19 cellular contexts compared by ENCODE assay signal in the genomic region with DNA sequence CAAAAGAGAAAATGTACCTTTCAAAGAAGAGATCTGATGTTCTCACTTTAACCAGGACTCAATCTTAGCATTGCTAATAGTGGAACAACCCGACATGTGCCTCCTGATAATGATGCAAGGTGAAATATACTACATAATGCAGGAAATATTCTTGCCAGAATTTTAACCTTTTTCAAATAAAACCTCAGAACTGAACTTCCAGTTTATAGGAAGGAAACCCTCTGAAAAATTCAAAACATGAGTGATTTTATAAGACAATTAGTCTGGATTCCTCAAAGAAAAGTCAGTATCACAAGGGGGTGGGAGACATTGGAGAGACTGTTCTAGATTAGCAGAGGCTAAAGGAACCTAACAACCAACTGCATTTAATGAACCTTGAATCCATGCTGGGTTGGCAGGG. TPM values are rescaled to one million over a fixed set of nuclear protein-coding genes. Genes with fewer than 3 reads are reported as not detected.
DNase-seq lines count a peak whose midpoint lies in the region; ATAC-seq, FAIRE-seq and TF ChIP-seq lines count a peak whose summit lies in the region.
"Had no signal": no experiment of that assay in that cellular context is flagged by ENCODE, and none has a peak within 500 bp of the region (broad histone marks: within the 10 kb centered on the region; RNA-seq: fewer than 3 reads in every experiment).

No MANE protein-coding gene starts in this region.

- H3K27ac Mint-ChIP-seq in astrocyte (ENCODE audit: unreplicated experiment) (peak overlapping the region; percentile 93), type B pancreatic cell (peak overlapping the region; percentile 94)
- peak overlapping the region in 3 of 9 donors; percentile 21 to 87 (median 60) for H3K27ac Mint-ChIP-seq in naive thymus-derived CD4-positive, alpha-beta T cell
- H3K27ac Mint-ChIP-seq: T-helper 1 cell treated with Interleukin-12 subunit alpha and Interleukin-12 subunit beta and Interleukin-4 antibody, amounts not matched to agents 30 μg/mL and 1 μg/mL, for 36 hours had no signal

- H3K9me3 ChIP-seq in cardiac muscle cell (ENCODE audit: low read depth): no peaks in the 10 kb centered on the region
- no peaks in the 10 kb centered on the region for H3K9me3 ChIP-seq in astrocyte (ENCODE audit: insufficient read depth, low read depth, low read length)
- H3K9me3 ChIP-seq in mesodermal cell (ENCODE audit: control insufficient read depth, low read length): no peaks in the 10 kb centered on the region
- H3K9me3 ChIP-seq in naive thymus-derived CD4-positive, alpha-beta T cell (ENCODE audit: control insufficient read depth in 2 of 3, low read length in 3 of 3): no peaks in the 10 kb centered on the region

- POLR2A ChIA-PET in naive thymus-derived CD4-positive, alpha-beta T cell (lab: Charles Lee): no interaction called here

- H3K4me3 ChIP-seq in cardiac muscle cell (no peak overlapping the region), astrocyte (ENCODE audit: insufficient read depth, low read depth, low read length) (no peak overlapping the region), mesodermal cell (ENCODE audit: extremely low read depth, insufficient read depth, low read length, poor library complexity, severe bottlenecking) (no peak overlapping the region)
- no peak overlapping the region for H3K4me3 ChIP-seq in naive thymus-derived CD4-positive, alpha-beta T cell (ENCODE audit: low read length)

- H3K9ac ChIP-seq in astrocyte (ENCODE audit: low read length): no peak overlapping the region

- H3K4me1 ChIP-seq in cardiac muscle cell (ENCODE audit: low read depth): peaks cover 50% of the 10 kb centered on the region
- H3K4me1 ChIP-seq in astrocyte (ENCODE audit: insufficient read depth, low read length): peaks cover 31% of the 10 kb centered on the region
- H3K4me1 ChIP-seq in mesodermal cell (ENCODE audit: control insufficient read depth, insufficient read depth, low read length, poor library complexity, severe bottlenecking): peaks cover 48% of the 10 kb centered on the region
- H3K4me1 ChIP-seq in naive thymus-derived CD4-positive, alpha-beta T cell (ENCODE audit: control insufficient read depth in 2 of 2, insufficient read depth in 2 of 2, low read length in 2 of 2): peaks cover 5 to 20% of the 10 kb centered on the region in 2 donors

- H3K27me3 Mint-ChIP-seq in astrocyte (ENCODE audit: low read depth, unreplicated experiment) (no peaks in the 10 kb centered on the region), type B pancreatic cell (no peaks in the 10 kb centered on the region)
- no peaks in the 10 kb centered on the region for H3K27me3 Mint-ChIP-seq in naive thymus-derived CD4-positive, alpha-beta T cell
- H3K27me3 Mint-ChIP-seq: CD8-positive, alpha-beta memory T cell had no signal

- H3K36me3 Mint-ChIP-seq in astrocyte (ENCODE audit: low read depth, unreplicated experiment) (no peaks in the 10 kb centered on the region), type B pancreatic cell (peaks cover 8% of the 10 kb centered on the region)
- H3K36me3 Mint-ChIP-seq in naive thymus-derived CD4-positive, alpha-beta T cell: peaks cover 0 to 5% (median 0%) of the 10 kb centered on the region in 5 donors

- no peak for FAIRE-seq in astrocyte (lab: Jason Lieb, UNC)

- no peak for ATAC-seq in HG02763 (IDR thresholded peaks at IDR 0.05; ENCODE audit: unreplicated experiment)
- ATAC-seq in naive thymus-derived CD4-positive, alpha-beta T cell: no peak

- no peak overlapping the region for H3K4me2 ChIP-seq in astrocyte (ENCODE audit: low read length)

- H3K4me3 Mint-ChIP-seq in astrocyte (ENCODE audit: unreplicated experiment) (no peak overlapping the region), type B pancreatic cell (no peak overlapping the region)
- H3K4me3 Mint-ChIP-seq in naive thymus-derived CD4-positive, alpha-beta T cell: peak overlapping the region in 1 of 10 donors; percentile 13
- H3K4me3 Mint-ChIP-seq: CD8-positive, alpha-beta memory T cell; T-helper 1 cell treated with Interleukin-12 subunit alpha and Interleukin-12 subunit beta and Interleukin-4 antibody, amounts not matched to agents 30 μg/mL and 1 μg/mL, for 36 hours had no signal

- H3K27me3 ChIP-seq in cardiac muscle cell (no peaks in the 10 kb centered on the region), astrocyte (ENCODE audit: insufficient read depth, low read length) (no peaks in the 10 kb centered on the region)
- no peaks in the 10 kb centered on the region for H3K27me3 ChIP-seq in naive thymus-derived CD4-positive, alpha-beta T cell (ENCODE audit: control insufficient read depth in 2 of 2, insufficient read depth in 2 of 2, low read length in 2 of 2)

- no peak overlapping the region for H2AFZ ChIP-seq in astrocyte (ENCODE audit: low read depth, low read length)

- CTCF ChIA-PET in naive thymus-derived CD4-positive, alpha-beta T cell (lab: Charles Lee): no interaction called here

- intact Hi-C loops in cardiac septum (cut with DNase I): no loop called here
- intact Hi-C loops in naive thymus-derived CD4-positive, alpha-beta T cell (cut with micrococcal nuclease): no loop called here

- no peak for DNase-seq in cardiac muscle cell (ENCODE audit: low read depth in 1 of 2, low spot score in 1 of 2)
- DNase-seq in cardiac septum (ENCODE audit: low spot score): no peak
- no peak for DNase-seq in astrocyte (ENCODE audit: low read depth)
- no peak for DNase-seq in type B pancreatic cell (ENCODE audit: extremely low spot score, unreplicated experiment)
- DNase-seq in NCI-H2227 treated with DMSO at 0.1 percent for 48 hours (lab: John Stamatoyannopoulos, UW): no peak
- no peak for DNase-seq in naive thymus-derived CD4-positive, alpha-beta T cell
- DNase-seq: ACHN; activated CD4-positive, CD25-positive, alpha-beta regulatory T cell; activated CD8-positive, alpha-beta memory T cell treated with anti-CD3 and anti-CD28 coated beads, Interleukin-2, amount 50 U/mL, for 48 hours; activated naive CD4-positive, alpha-beta T cell treated with anti-CD3 and anti-CD28 coated beads, Interleukin-2, amount 50 U/mL, for 16 hours; CD8-positive, alpha-beta memory T cell; effector CD8-positive, alpha-beta T cell; GOT3; NCI-H748 treated with DMSO at 0.1 percent for 48 hours; retina; RPMI8226 had no signal

- TF ChIP-seq CTCF in cardiac muscle cell (IDR thresholded peaks at IDR 0.05; ENCODE audit: low read depth, low read length): no peak
- no peak for TF ChIP-seq CTCF in astrocyte (IDR thresholded peaks at IDR 0.05; ENCODE audit: insufficient read depth, low read depth, low read length)
- TF ChIP-seq CTCF in type B pancreatic cell (conservative IDR thresholded peaks at IDR 0.05): no peak

- no CpG with 5 or more reads among the region's 1 CpG for WGBS in mesodermal cell (ENCODE audit: insufficient coverage in 2 of 2), 2 experiments

- H3K36me3 ChIP-seq in cardiac muscle cell (no peaks in the 10 kb centered on the region), astrocyte (ENCODE audit: insufficient read depth, low read length) (no peaks in the 10 kb centered on the region), mesodermal cell (ENCODE audit: control insufficient read depth, insufficient read depth, low read length) (peaks cover 7% of the 10 kb centered on the region)
- no peaks in the 10 kb centered on the region for H3K36me3 ChIP-seq in naive thymus-derived CD4-positive, alpha-beta T cell (ENCODE audit: control insufficient read depth in 2 of 3, insufficient read depth in 3 of 3, low read length in 3 of 3)

- H3K4me1 Mint-ChIP-seq in astrocyte (ENCODE audit: low read depth, unreplicated experiment) (peaks cover 56% of the 10 kb centered on the region), type B pancreatic cell (ENCODE audit: unreplicated experiment) (peaks cover 57% of the 10 kb centered on the region)
- peaks cover 17 to 38% (median 28%) of the 10 kb centered on the region in 7 donors for H3K4me1 Mint-ChIP-seq in naive thymus-derived CD4-positive, alpha-beta T cell

- peaks cover 79% of the 10 kb centered on the region for H3K79me2 ChIP-seq in astrocyte (ENCODE audit: insufficient read depth, low read length)

- H3K27ac ChIP-seq in cardiac muscle cell (peak overlapping the region; percentile 88), astrocyte (ENCODE audit: low read depth, low read length) (peak overlapping the region; percentile 16), mesodermal cell (ENCODE audit: low read depth, low read length, severe bottlenecking) (peak overlapping the region; percentile 16)
- no peak overlapping the region for H3K27ac ChIP-seq in naive thymus-derived CD4-positive, alpha-beta T cell (ENCODE audit: low read depth, low read length)

- H4K20me1 ChIP-seq in astrocyte (ENCODE audit: insufficient read depth, low read length): peaks cover 54% of the 10 kb centered on the region

- H3K9me3 Mint-ChIP-seq in astrocyte (ENCODE audit: unreplicated experiment) (no peaks in the 10 kb centered on the region), type B pancreatic cell (no peaks in the 10 kb centered on the region)
- H3K9me3 Mint-ChIP-seq in naive thymus-derived CD4-positive, alpha-beta T cell: no peaks in the 10 kb centered on the region
- H3K9me3 Mint-ChIP-seq: CD8-positive, alpha-beta memory T cell; T-helper 1 cell treated with Interleukin-12 subunit alpha and Interleukin-12 subunit beta and Interleukin-4 antibody, amounts not matched to agents 30 μg/mL and 1 μg/mL, for 36 hours had no signal

RNA-seq across cellular contexts. Expression of a gene that starts 18.1 kb away (rescaled TPM):
- total RNA-seq in cardiac muscle cell (34.2 and 49.0 TPM in 2 replicates), cardiac septum (53.6 TPM), astrocyte (60.5 and 64.3 TPM in 2 replicates), type B pancreatic cell (ENCODE audit: low replicate concordance) (87.1 and 88.1 TPM in 2 replicates)
- polyA plus RNA-seq in cardiac muscle cell: 82.7 and 106 TPM in 2 replicates
- polyA plus RNA-seq in mesodermal cell (2013, experiment 1 of 2): 148 TPM
- 150 TPM for polyA plus RNA-seq in mesodermal cell (2013, experiment 2 of 2)
- 10 to 100 TPM; 16.6 to 60.1 (median 37.1) TPM for total RNA-seq in naive thymus-derived CD4-positive, alpha-beta T cell
- 10 to 100 TPM; 41.3 to 47.6 TPM for polyA plus RNA-seq in naive thymus-derived CD4-positive, alpha-beta T cell

RNA-seq across cellular contexts. Expression of a gene that starts 31.7 kb away (rescaled TPM):
- total RNA-seq in cardiac muscle cell (70.9 and 78.3 TPM in 2 replicates), cardiac septum (23.8 TPM), astrocyte (40.8 and 42.5 TPM in 2 replicates), type B pancreatic cell (ENCODE audit: low replicate concordance) (46.7 and 69.2 TPM in 2 replicates)
- 40.2 and 57.8 TPM in 2 replicates for polyA plus RNA-seq in cardiac muscle cell
- polyA plus RNA-seq in mesodermal cell (2013, experiment 1 of 2): 47.1 TPM
- 41.1 TPM for polyA plus RNA-seq in mesodermal cell (2013, experiment 2 of 2)
- 10 to 100 TPM; 42.4 to 83.9 (median 70.7) TPM for total RNA-seq in naive thymus-derived CD4-positive, alpha-beta T cell
- polyA plus RNA-seq in naive thymus-derived CD4-positive, alpha-beta T cell: 10 to 100 TPM; 21.4 to 35.2 TPM
